ENCODE assay signal across 1 cellular context in genomic region chr4:110211007-110211769, GRCh38.
TF ChIP-seq lines count a peak whose summit lies in the region.

No MANE protein-coding gene starts in this region.

TF ChIP-seq in K562, 482 proteins besides CTCF, POLR2A, EP300 and RAD21 (continued from another document):
- TF ChIP-seq TSHZ1 (CRISPR knock-in tag; IDR thresholded peaks at IDR 0.05) (no peak), ZFP91 (CRISPR knock-in tag; IDR thresholded peaks at IDR 0.05) (no peak), HDAC2 (IDR thresholded peaks at IDR 0.05) (no peak), KAT2B (IDR thresholded peaks at IDR 0.05; ENCODE audit: low read depth, low read length) (no peak), FOXP1 (CRISPR knock-in tag; IDR thresholded peaks at IDR 0.05) (no peak), NR2C1 (IDR thresholded peaks at IDR 0.05) (no peak), NR2C1 (tag; IDR thresholded peaks at IDR 0.05) (no peak), ATF1 (CRISPR knock-in tag; IDR thresholded peaks at IDR 0.05) (no peak), ATF1 (tag; IDR thresholded peaks at IDR 0.05) (no peak), ZHX1 (conservative IDR thresholded peaks at IDR 0.05; ENCODE audit: low read length) (no peak), ARHGAP35 (IDR thresholded peaks at IDR 0.05; ENCODE audit: partially characterized antibody) (no peak), IFI16 (CRISPR knock-in tag; IDR thresholded peaks at IDR 0.05) (no peak), ZNF592 (IDR thresholded peaks at IDR 0.05) (0 out of 2 replicates have a peak, but pooled peaks have one; percentile 28), CHAMP1 (IDR thresholded peaks at IDR 0.05) (0 out of 2 replicates have a peak, but pooled peaks have one; percentile 29), CBX2 (IDR thresholded peaks at IDR 0.05; ENCODE audit: insufficient read depth, low read length, poor library complexity, severe bottlenecking) (no peak), UBTF (IDR thresholded peaks at IDR 0.05; ENCODE audit: borderline replicate concordance in 1 of 2, low read depth in 2 of 2, low read length in 2 of 2) (no peak), ATF3 (IDR thresholded peaks at IDR 0.05) (no peak), ATF3 (CRISPR knock-in tag; conservative IDR thresholded peaks at IDR 0.05) (no peak), DEAF1 (CRISPR knock-in tag; IDR thresholded peaks at IDR 0.05) (peak; percentile 41; the same call in 1 of the 2 replicates), TEAD1 (CRISPR knock-in tag; IDR thresholded peaks at IDR 0.05) (no peak), ZC3H11A (IDR thresholded peaks at IDR 0.05; ENCODE audit: low read depth, low read length) (peak; percentile 83; the same call in 1 of the 2 replicates)
TF ChIP-seq in K562: peak in this region for 7.
